In the genomic region with DNA sequence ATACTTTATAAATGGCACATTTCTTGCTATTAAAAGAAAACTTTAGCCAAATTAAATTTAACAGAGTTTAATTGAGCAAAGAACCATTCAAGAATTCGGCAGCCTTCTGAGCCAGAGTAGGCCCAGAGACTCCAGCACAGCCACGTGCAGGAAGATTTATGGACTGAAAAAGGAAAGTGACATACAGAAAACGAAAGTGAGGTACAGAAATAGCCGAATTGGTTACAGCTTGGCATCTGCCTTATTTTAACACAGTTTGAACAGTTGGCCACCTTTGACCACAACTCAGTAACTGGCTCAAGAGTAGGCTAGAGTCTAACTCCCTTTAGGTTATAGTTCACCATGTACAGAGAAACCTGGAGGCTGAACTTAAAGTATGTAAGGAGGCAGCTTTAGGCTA, we compare ENCODE assay signal across 16 cellular contexts. TPM values are rescaled to one million over a fixed set of nuclear protein-coding genes. Genes with fewer than 3 reads are reported as not detected.
DNase-seq lines count a peak whose midpoint lies in the region; ATAC-seq, FAIRE-seq and TF ChIP-seq lines count a peak whose summit lies in the region.
"Had no signal": no experiment of that assay in that cellular context is flagged by ENCODE, and none has a peak within 500 bp of the region (broad histone marks: within the 10 kb centered on the region; RNA-seq: fewer than 3 reads in every experiment).

No MANE protein-coding gene starts in this region.

- CTCF ChIA-PET in activated B cell treated with CpG ODN at 0.5 μM for 24 hours (lab: Charles Lee): no interaction called here

- WGBS in mesenchymal stem cell: 72% methylated on average over 4 of the region's 4 CpGs

- no peak overlapping the region for H2BK12ac ChIP-seq in mesenchymal stem cell (ENCODE audit: low read length in 2 of 2)

- intact Hi-C loops in activated B cell treated with CpG ODN at 0.5 μM for 24 hours (cut with micrococcal nuclease): no loop called here

- peak overlapping the region; percentile 14 for H3K27ac Mint-ChIP-seq in activated B cell treated with CpG ODN at 0.5 μM for 24 hours
- H3K27ac Mint-ChIP-seq: activated naive CD8-positive, alpha-beta T cell; progenitor cell of endocrine pancreas had no signal

- H3K14ac ChIP-seq in mesenchymal stem cell (ENCODE audit: low read length in 2 of 2): no peak overlapping the region

- ATAC-seq in GM19463 (IDR thresholded peaks at IDR 0.05; ENCODE audit: unreplicated experiment) (peak; percentile 74), HG03442 (IDR thresholded peaks at IDR 0.05; ENCODE audit: unreplicated experiment) (peak; percentile 54), activated B cell treated with CpG ODN at 0.5 μM for 24 hours (ENCODE audit: low read depth) (peak; percentile 42)
- ATAC-seq: gastrocnemius medialis had no signal

- peaks cover 41% of the 10 kb centered on the region for H3K36me3 Mint-ChIP-seq in activated B cell treated with CpG ODN at 0.5 μM for 24 hours (ENCODE audit: low read depth)

- H3K23ac ChIP-seq in mesenchymal stem cell (ENCODE audit: low read length in 2 of 2): no peak overlapping the region

- peaks cover 33% of the 10 kb centered on the region for H3K4me1 Mint-ChIP-seq in activated B cell treated with CpG ODN at 0.5 μM for 24 hours

- POLR2A ChIA-PET in activated B cell treated with CpG ODN at 0.5 μM for 24 hours (lab: Charles Lee): interaction anchor here (0.6 kb wide), 1 partner anchor 623 kb away, joined by 5 read pairs; no protein-coding TSS in a partner anchor

- H2BK120ac ChIP-seq in mesenchymal stem cell (ENCODE audit: low read depth, low read length): no peak overlapping the region

- H3K9me3 Mint-ChIP-seq in activated B cell treated with CpG ODN at 0.5 μM for 24 hours: peaks cover 26% of the 10 kb centered on the region

- H3K9ac ChIP-seq in mesenchymal stem cell (ENCODE audit: low read length): no peak overlapping the region

- H3K4ac ChIP-seq in mesenchymal stem cell (ENCODE audit: low read depth in 1 of 2, low read length in 2 of 2): no peak overlapping the region

- DNase-seq in GM12891 (ENCODE audit: insufficient read length, low spot score): no peak
- no peak for DNase-seq in activated B cell treated with CpG ODN at 0.5 μM for 24 hours
- DNase-seq in SIG-M5 (lab: John Stamatoyannopoulos, UW): no peak
- no peak for DNase-seq in substantia nigra (lab: John Stamatoyannopoulos, UW)
- no peak for DNase-seq in COLO829 (ENCODE audit: low spot score)
- DNase-seq in mesenchymal stem cell: no peak
- DNase-seq: caudate nucleus, DMS 273 treated with DMSO at 0.1 percent for 48 hours, gastrocnemius medialis, NCI-H1092 treated with DMSO at 0.1 percent for 48 hours, PC-9 had no signal

- H2AFZ ChIP-seq in mesenchymal stem cell (ENCODE audit: low read depth, low read length): no peak overlapping the region
- H2AFZ ChIP-seq: PC-9 had no signal

- no peaks in the 10 kb centered on the region for H3K79me1 ChIP-seq in mesenchymal stem cell (replicated peaks; ENCODE audit: low read length, poor library complexity, severe bottlenecking)

- no peak overlapping the region for H3K4me3 ChIP-seq in mesenchymal stem cell (ENCODE audit: insufficient read depth in 1 of 2, low read depth in 1 of 2, low read length in 2 of 2)
- H3K4me3 ChIP-seq: gastrocnemius medialis, PC-9 had no signal

- no peaks in the 10 kb centered on the region for H3K27me3 ChIP-seq in mesenchymal stem cell (ENCODE audit: control insufficient read depth in 1 of 2, insufficient read depth in 1 of 2, low read length in 2 of 2)
- H3K27me3 ChIP-seq: gastrocnemius medialis had no signal

- H3K4me1 ChIP-seq in mesenchymal stem cell (ENCODE audit: control insufficient read depth, insufficient read depth, low read depth, low read length): no peaks in the 10 kb centered on the region
- H3K4me1 ChIP-seq: gastrocnemius medialis had no signal

- H3K9me3 ChIP-seq in mesenchymal stem cell (ENCODE audit: control insufficient read depth, low read length): peaks cover 41% of the 10 kb centered on the region
- H3K9me3 ChIP-seq: gastrocnemius medialis had no signal

- no peak overlapping the region for H2BK15ac ChIP-seq in mesenchymal stem cell (ENCODE audit: low read depth, poor library complexity, severe bottlenecking)

- H3K27ac ChIP-seq in substantia nigra (ENCODE audit: low read depth, low read length, poor library complexity, severe bottlenecking) (no peak overlapping the region), mesenchymal stem cell (ENCODE audit: low read length, poor library complexity, severe bottlenecking) (no peak overlapping the region)
- H3K27ac ChIP-seq: gastrocnemius medialis, PC-9 had no signal

- no peak overlapping the region for H3K4me2 ChIP-seq in mesenchymal stem cell (ENCODE audit: low read length, poor library complexity, severe bottlenecking)
- H3K4me2 ChIP-seq: PC-9 had no signal

- no peaks in the 10 kb centered on the region for H3K27me3 Mint-ChIP-seq in activated B cell treated with CpG ODN at 0.5 μM for 24 hours
- H3K27me3 Mint-ChIP-seq: activated naive CD8-positive, alpha-beta T cell; progenitor cell of endocrine pancreas had no signal

- peaks cover 8 to 38% of the 10 kb centered on the region in 2 experiments for H3K36me3 ChIP-seq in mesenchymal stem cell (ENCODE audit: control insufficient read depth in 1 of 2, insufficient read depth in 2 of 2, low read depth in 1 of 2, low read length in 2 of 2)

- no peak overlapping the region for H4K8ac ChIP-seq in mesenchymal stem cell (ENCODE audit: low read length)

- no peak overlapping the region for H3K4me3 Mint-ChIP-seq in activated B cell treated with CpG ODN at 0.5 μM for 24 hours
- H3K4me3 Mint-ChIP-seq: activated naive CD8-positive, alpha-beta T cell had no signal

- no peak overlapping the region for H2BK5ac ChIP-seq in mesenchymal stem cell (ENCODE audit: low read depth, low read length, poor library complexity, severe bottlenecking)

- no peak for TF ChIP-seq CTCF in activated B cell treated with CpG ODN at 0.5 μM for 24 hours (IDR thresholded peaks at IDR 0.05)

- peak; percentile 61 for FAIRE-seq in GM12891 (lab: Jason Lieb, UNC)
- FAIRE-seq: keratinocyte had no signal

- TF ChIP-seq POLR2A in GM12891 (IDR thresholded peaks at IDR 0.05; ENCODE audit: low read depth, low read length): no peak

- no peak overlapping the region for H4K91ac ChIP-seq in mesenchymal stem cell (ENCODE audit: low read length)

- H3K18ac ChIP-seq in mesenchymal stem cell (ENCODE audit: low read depth in 1 of 2, low read length in 2 of 2): no peak overlapping the region

- H2AK5ac ChIP-seq in mesenchymal stem cell (ENCODE audit: low read length, severe bottlenecking): no peak overlapping the region

TF ChIP-seq in GM12891, 5 proteins besides CTCF, POLR2A, EP300 and RAD21:
- TF ChIP-seq SPI1 (IDR thresholded peaks at IDR 0.05; ENCODE audit: low read depth, low read length): no peak
- no peak for TF ChIP-seq PAX5 (IDR thresholded peaks at IDR 0.05; ENCODE audit: insufficient read depth, low read length, severe bottlenecking)
- TF ChIP-seq TAF1 (IDR thresholded peaks at IDR 0.05; ENCODE audit: low read depth, low read length): no peak
- TF ChIP-seq POU2F2 (IDR thresholded peaks at IDR 0.05; ENCODE audit: low read depth, low read length): no peak
- no peak for TF ChIP-seq POLR2AphosphoS5 (IDR thresholded peaks at IDR 0.05; ENCODE audit: low read depth, low read length)

RNA-seq across cellular contexts. Expression of a gene that starts 17.6 kb away (rescaled TPM):
- polyA plus RNA-seq in GM12891 (2012; ENCODE audit: low read depth, missing spikeins): 3.9 TPM
- 10.4 and 14.9 TPM in 2 replicates for total RNA-seq in activated B cell treated with CpG ODN at 0.5 μM for 24 hours
- polyA plus RNA-seq in mesenchymal stem cell (2013, experiment 1 of 2): 1.0 TPM
- polyA plus RNA-seq in mesenchymal stem cell (2013, experiment 2 of 2): 1.1 TPM
